ENCODE assay signal across 22 cellular contexts in genomic region chrX:53362439-53362838, GRCh38.
DNase-seq lines count a peak whose midpoint lies in the region; ATAC-seq and FAIRE-seq lines count a peak whose summit lies in the region.
"Had no signal": no experiment of that assay in that cellular context is flagged by ENCODE, and none has a peak within 500 bp of the region (broad histone marks: within the 10 kb centered on the region; RNA-seq: fewer than 3 reads in every experiment).

No MANE protein-coding gene starts in this region.

- H3K27me3 Mint-ChIP-seq in immature natural killer cell (ENCODE audit: low read depth in 3 of 3), result peaks cover 0 to 2% (median 1%) of the 10 kb centered on the region in 3 donors
- H3K27me3 Mint-ChIP-seq: activated B cell treated with CpG ODN at 0.5 μM for 24 hours; activated CD4-positive, alpha-beta memory T cell treated with anti-CD3 and anti-CD28 coated beads for 36 hours; activated naive CD4-positive, alpha-beta T cell treated with anti-CD3 and anti-CD28 coated beads, Interleukin-2, amount 50 U/mL, for 24 hours; T-helper 17 cell had no signal

- DNase-seq in GM19239 (ENCODE audit: insufficient read length, low spot score), result no peak
- peak; percentile 33 to 85 for DNase-seq in NOMO-1 (lab: John Stamatoyannopoulos, UW; ENCODE audit: unreplicated experiment in 2 of 2)
- DNase-seq in immature natural killer cell, result peak; percentile 32 to 43 (median 39)
- no peak for DNase-seq in stimulated activated CD8-positive, alpha-beta memory T cell treated with anti-CD3 and anti-CD28 coated beads, Interleukin-4, amount 100 ng/mL, for 48 hours
- DNase-seq in caudate nucleus (lab: John Stamatoyannopoulos, UW), result no peak
- DNase-seq: activated B cell treated with CpG ODN at 0.5 μM for 24 hours; activated CD4-positive, alpha-beta memory T cell treated with anti-CD3 and anti-CD28 coated beads for 36 hours; activated T-cell treated with anti-CD3 and anti-CD28 coated beads, Interleukin-2, amount 50 U/mL, for 4 hours; EL; heart left ventricle; MG63; NCI-H187 treated with DMSO at 0.1 percent for 48 hours; NCI-H345; nucleus accumbens; T-helper 17 cell; testis had no signal

- peaks cover 0 to 6% (median 0%) of the 10 kb centered on the region in 11 experiments; a peak in 1 of 22 replicates for H3K9me3 ChIP-seq in BLaER1 treated with 17β-estradiol and CSF1 and Interleukin-3, amounts not matched to agents 10 nM and 100 nM (replicated peaks in 1 of 11)
- H3K9me3 ChIP-seq: heart left ventricle, MG63, testis had no signal

- FAIRE-seq in GM19239 (lab: Jason Lieb, UNC), result peak; percentile 60
- FAIRE-seq: colon, endometrium, H54 had no signal

- peak overlapping the region in 6 of 11 experiments; percentile 14 to 48 (median 36); a peak in 6 of 22 replicates for H3K9ac ChIP-seq in BLaER1 treated with 17β-estradiol and CSF1 and Interleukin-3, amounts not matched to agents 10 nM and 100 nM

- H3K27ac ChIP-seq in BLaER1 treated with 17β-estradiol and CSF1 and Interleukin-3, amounts not matched to agents 10 nM and 100 nM, result peak overlapping the region in 9 of 11 experiments; percentile 47 to 79 (median 72); a peak in 17 of 22 replicates
- no peak overlapping the region for H3K27ac ChIP-seq in caudate nucleus (ENCODE audit: low read depth, low read length)
- H3K27ac ChIP-seq: heart left ventricle, testis had no signal

- H3K36me3 Mint-ChIP-seq in immature natural killer cell, result peaks cover 0 to 4% (median 3%) of the 10 kb centered on the region in 3 donors
- H3K36me3 Mint-ChIP-seq: activated CD4-positive, alpha-beta memory T cell treated with anti-CD3 and anti-CD28 coated beads for 36 hours had no signal

- peak overlapping the region in 4 of 6 donors; percentile 1 to 72 (median 62) for H3K27ac Mint-ChIP-seq in immature natural killer cell
- H3K27ac Mint-ChIP-seq: activated B cell treated with CpG ODN at 0.5 μM for 24 hours; activated CD4-positive, alpha-beta memory T cell treated with anti-CD3 and anti-CD28 coated beads for 36 hours; activated naive CD4-positive, alpha-beta T cell treated with anti-CD3 and anti-CD28 coated beads, Interleukin-2, amount 50 U/mL, for 24 hours; T-helper 17 cell had no signal

- no peak for ATAC-seq in GM18861 (IDR thresholded peaks at IDR 0.05; ENCODE audit: unreplicated experiment)
- ATAC-seq: activated T-cell treated with anti-CD3 and anti-CD28 coated beads, Interleukin-2, amount 50 U/mL, for 4 hours; heart left ventricle; T-helper 17 cell had no signal

- peaks cover 0 to 4% (median 0%) of the 10 kb centered on the region in 11 experiments; a peak in 1 of 22 replicates for H4K20me1 ChIP-seq in BLaER1 treated with 17β-estradiol and CSF1 and Interleukin-3, amounts not matched to agents 10 nM and 100 nM

- H3K36me3 ChIP-seq in BLaER1 treated with 17β-estradiol and CSF1 and Interleukin-3, amounts not matched to agents 10 nM and 100 nM, result no peaks in the 10 kb centered on the region; a peak in 1 of 22 replicates
- H3K36me3 ChIP-seq: heart left ventricle, MG63 had no signal

- H3K9me3 Mint-ChIP-seq in immature natural killer cell, result no peaks in the 10 kb centered on the region
- H3K9me3 Mint-ChIP-seq: activated B cell treated with CpG ODN at 0.5 μM for 24 hours; activated CD4-positive, alpha-beta memory T cell treated with anti-CD3 and anti-CD28 coated beads for 36 hours; activated naive CD4-positive, alpha-beta T cell treated with anti-CD3 and anti-CD28 coated beads, Interleukin-2, amount 50 U/mL, for 24 hours; activated T-cell treated with anti-CD3 and anti-CD28 coated beads, Interleukin-2, amount 50 U/mL, for 4 hours had no signal

- no peak overlapping the region for H3K4me3 ChIP-seq in BLaER1 treated with 17β-estradiol and CSF1 and Interleukin-3, amounts not matched to agents 10 nM and 100 nM
- H3K4me3 ChIP-seq: heart left ventricle, MG63, testis had no signal

- H3K27me3 ChIP-seq in BLaER1 treated with 17β-estradiol and CSF1 and Interleukin-3, amounts not matched to agents 10 nM and 100 nM, result peaks cover 42 to 94% (median 74%) of the 10 kb centered on the region in 11 experiments
- H3K27me3 ChIP-seq: heart left ventricle, MG63, testis had no signal

- peaks cover 12 to 33% (median 18%) of the 10 kb centered on the region in 10 experiments; a peak in 19 of 20 replicates for H3K4me1 ChIP-seq in BLaER1 treated with 17β-estradiol and CSF1 and Interleukin-3, amounts not matched to agents 10 nM and 100 nM
- H3K4me1 ChIP-seq: testis had no signal

- peak overlapping the region in 10 of 11 experiments; percentile 33 to 72 (median 46); a peak in 19 of 22 replicates for H3K4me2 ChIP-seq in BLaER1 treated with 17β-estradiol and CSF1 and Interleukin-3, amounts not matched to agents 10 nM and 100 nM

- H3K4me1 Mint-ChIP-seq in immature natural killer cell, result peaks cover 18 to 23% of the 10 kb centered on the region in 2 donors
- H3K4me1 Mint-ChIP-seq: activated B cell treated with CpG ODN at 0.5 μM for 24 hours; activated naive CD4-positive, alpha-beta T cell treated with anti-CD3 and anti-CD28 coated beads, Interleukin-2, amount 50 U/mL, for 24 hours; T-helper 17 cell had no signal

- H3K4me3 Mint-ChIP-seq in immature natural killer cell, result peak overlapping the region; percentile 34 to 67 (median 41)
- H3K4me3 Mint-ChIP-seq: activated B cell treated with CpG ODN at 0.5 μM for 24 hours; activated CD4-positive, alpha-beta memory T cell treated with anti-CD3 and anti-CD28 coated beads for 36 hours; activated naive CD4-positive, alpha-beta T cell treated with anti-CD3 and anti-CD28 coated beads, Interleukin-2, amount 50 U/mL, for 24 hours; activated T-cell treated with anti-CD3 and anti-CD28 coated beads, Interleukin-2, amount 50 U/mL, for 4 hours; T-helper 17 cell had no signal

Comparison
In these comparisons a context has a peak if more than half of its experiments do, and no peak if none do; other contexts are left out.
1. DNase-seq: peak in NOMO-1 (2 of 2) and immature natural killer cell (3 of 3); none in GM19239 (single experiment), stimulated activated CD8-positive, alpha-beta memory T cell treated with anti-CD3 and anti-CD28 coated beads, Interleukin-4, amount 100 ng/mL, for 48 hours (single experiment) and caudate nucleus (0 of 61).